Comparison of ENCODE assay signal across 8 cellular contexts in the genomic region with DNA sequence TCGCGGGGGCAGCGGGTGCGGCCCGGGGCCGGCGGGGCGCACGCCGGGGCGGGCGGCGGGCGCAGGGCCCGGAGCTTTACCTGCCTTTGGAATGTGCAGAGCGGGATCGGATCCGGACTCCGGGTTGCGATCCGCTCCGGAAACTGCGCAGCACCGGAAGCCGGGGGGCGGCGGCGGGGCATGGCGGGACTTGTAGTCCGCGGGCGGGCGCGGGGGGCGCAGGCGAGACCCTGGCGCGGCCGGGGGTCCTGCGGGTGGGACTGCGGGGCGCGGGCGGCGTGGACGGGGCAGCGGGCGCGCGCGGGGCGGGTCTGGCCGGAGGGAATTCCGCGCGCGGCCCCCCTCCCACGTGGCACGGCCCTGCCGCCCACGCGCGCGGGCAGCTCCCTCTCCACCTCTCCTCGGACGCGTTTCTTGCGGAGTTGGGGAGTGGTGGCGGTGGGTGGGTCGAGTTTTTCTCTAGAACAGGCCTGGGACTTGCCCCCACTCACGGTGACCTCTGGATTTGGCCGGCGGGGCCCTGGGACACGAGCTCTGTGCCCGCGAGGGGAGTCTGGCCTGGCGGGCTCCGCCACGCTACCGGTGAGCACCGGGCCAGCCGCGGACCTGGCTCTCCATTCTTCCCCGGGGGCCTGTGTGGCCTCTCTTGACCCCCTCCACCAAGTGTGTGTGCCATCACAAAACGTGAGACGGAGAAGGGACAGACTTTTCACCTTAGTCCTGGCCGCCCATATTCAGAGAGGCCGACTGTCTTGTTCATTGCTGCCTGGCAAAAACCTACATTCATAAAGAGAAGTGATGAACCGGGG. TPM values are rescaled to one million over a fixed set of nuclear protein-coding genes. Genes with fewer than 3 reads are reported as not detected.
DNase-seq lines count a peak whose midpoint lies in the region; ATAC-seq and TF ChIP-seq lines count a peak whose summit lies in the region.

A gene with protein sequence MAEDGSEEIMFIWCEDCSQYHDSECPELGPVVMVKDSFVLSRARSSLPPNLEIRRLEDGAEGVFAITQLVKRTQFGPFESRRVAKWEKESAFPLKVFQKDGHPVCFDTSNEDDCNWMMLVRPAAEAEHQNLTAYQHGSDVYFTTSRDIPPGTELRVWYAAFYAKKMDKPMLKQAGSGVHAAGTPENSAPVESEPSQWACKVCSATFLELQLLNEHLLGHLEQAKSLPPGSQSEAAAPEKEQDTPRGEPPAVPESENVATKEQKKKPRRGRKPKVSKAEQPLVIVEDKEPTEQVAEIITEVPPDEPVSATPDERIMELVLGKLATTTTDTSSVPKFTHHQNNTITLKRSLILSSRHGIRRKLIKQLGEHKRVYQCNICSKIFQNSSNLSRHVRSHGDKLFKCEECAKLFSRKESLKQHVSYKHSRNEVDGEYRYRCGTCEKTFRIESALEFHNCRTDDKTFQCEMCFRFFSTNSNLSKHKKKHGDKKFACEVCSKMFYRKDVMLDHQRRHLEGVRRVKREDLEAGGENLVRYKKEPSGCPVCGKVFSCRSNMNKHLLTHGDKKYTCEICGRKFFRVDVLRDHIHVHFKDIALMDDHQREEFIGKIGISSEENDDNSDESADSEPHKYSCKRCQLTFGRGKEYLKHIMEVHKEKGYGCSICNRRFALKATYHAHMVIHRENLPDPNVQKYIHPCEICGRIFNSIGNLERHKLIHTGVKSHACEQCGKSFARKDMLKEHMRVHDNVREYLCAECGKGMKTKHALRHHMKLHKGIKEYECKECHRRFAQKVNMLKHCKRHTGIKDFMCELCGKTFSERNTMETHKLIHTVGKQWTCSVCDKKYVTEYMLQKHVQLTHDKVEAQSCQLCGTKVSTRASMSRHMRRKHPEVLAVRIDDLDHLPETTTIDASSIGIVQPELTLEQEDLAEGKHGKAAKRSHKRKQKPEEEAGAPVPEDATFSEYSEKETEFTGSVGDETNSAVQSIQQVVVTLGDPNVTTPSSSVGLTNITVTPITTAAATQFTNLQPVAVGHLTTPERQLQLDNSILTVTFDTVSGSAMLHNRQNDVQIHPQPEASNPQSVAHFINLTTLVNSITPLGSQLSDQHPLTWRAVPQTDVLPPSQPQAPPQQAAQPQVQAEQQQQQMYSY (minus strand): TSS at position 155 of the 809 bp plus-strand sequence. CDS start 18,981 bp downstream, outside the sequence.

- intact Hi-C loops in ascending aorta (cut with DNase I): loop anchor here (2.0 to 5.0 kb wide), 7 partner anchors 43 to 267 kb away; a partner anchor contains a TSS

- no peaks in the 10 kb centered on the region for H3K9me3 ChIP-seq in ascending aorta

- peaks cover 0 to 2% of the 10 kb centered on the region in 2 donors for H3K4me1 ChIP-seq in ascending aorta

- H3K27me3 ChIP-seq in ascending aorta: no peaks in the 10 kb centered on the region

- no peaks in the 10 kb centered on the region for H3K36me3 ChIP-seq in ascending aorta

- TF ChIP-seq CTCF in GM12875 (IDR thresholded peaks at IDR 0.05; ENCODE audit: borderline replicate concordance, insufficient read depth, low read depth, low read length) (no peak), ascending aorta (IDR thresholded peaks at IDR 0.05) (no peak), retinal pigment epithelial cell (conservative IDR thresholded peaks at IDR 0.05; ENCODE audit: low read depth, low read length) (no peak)

- H3K4me3 ChIP-seq in GM12875 (ENCODE audit: low read depth, low read length): peak within 1 kb of the TSS; percentile 87
- H3K4me3 ChIP-seq in ascending aorta: peak within 1 kb of the TSS; percentile 87 to 97
- peak within 1 kb of the TSS; percentile 67 for H3K4me3 ChIP-seq in retinal pigment epithelial cell (ENCODE audit: low read length)

- ATAC-seq in HG02588 (IDR thresholded peaks at IDR 0.05; ENCODE audit: unreplicated experiment) (peak; percentile 63), GM21360 (IDR thresholded peaks at IDR 0.05; ENCODE audit: unreplicated experiment) (no peak)

- DNase-seq in NCI-H1092 (lab: John Stamatoyannopoulos, UW): peak; percentile 88
- DNase-seq in T-helper 9 cell: peak; percentile 72
- DNase-seq in ascending aorta (ENCODE audit: low spot score in 2 of 2): peak in 1 of 2 donors; percentile 88
- DNase-seq in hippocampal formation (lab: John Stamatoyannopoulos, UW): peak; percentile 53 to 75
- peak; percentile 42 for DNase-seq in retinal pigment epithelial cell (ENCODE audit: low read depth)

- H3K27ac ChIP-seq in ascending aorta: peak within 1 kb of the TSS; percentile 73 to 81

RNA-seq across cellular contexts. Expression of the gene that starts here (rescaled TPM):
- 20.5 TPM for total RNA-seq in ascending aorta
